In genomic region chr9:92948032-92948534, GRCh38 we compare ENCODE assay signal across 1 cellular context.
TF ChIP-seq lines count a peak whose summit lies in the region.

No MANE protein-coding gene starts in this region.

TF ChIP-seq in H1, 55 proteins besides CTCF, POLR2A, EP300 and RAD21 (continued from another document):
- TF ChIP-seq CHD7 (IDR thresholded peaks at IDR 0.05; ENCODE audit: insufficient replicate concordance, low read length), result no peak
- TF ChIP-seq MAX (IDR thresholded peaks at IDR 0.05), result no peak
- TF ChIP-seq CBX8 (IDR thresholded peaks at IDR 0.05; ENCODE audit: borderline replicate concordance, low read depth, low read length), result no peak
- TF ChIP-seq SUZ12 (IDR thresholded peaks at IDR 0.05; ENCODE audit: low read length), result no peak
- no peak for TF ChIP-seq EGR1 (IDR thresholded peaks at IDR 0.05; ENCODE audit: borderline replicate concordance, low read depth, low read length)
- TF ChIP-seq RXRA (IDR thresholded peaks at IDR 0.05; ENCODE audit: insufficient read depth, low read depth, low read length), result no peak
